Comparison of ENCODE assay signal across 14 cellular contexts in the genomic region with DNA sequence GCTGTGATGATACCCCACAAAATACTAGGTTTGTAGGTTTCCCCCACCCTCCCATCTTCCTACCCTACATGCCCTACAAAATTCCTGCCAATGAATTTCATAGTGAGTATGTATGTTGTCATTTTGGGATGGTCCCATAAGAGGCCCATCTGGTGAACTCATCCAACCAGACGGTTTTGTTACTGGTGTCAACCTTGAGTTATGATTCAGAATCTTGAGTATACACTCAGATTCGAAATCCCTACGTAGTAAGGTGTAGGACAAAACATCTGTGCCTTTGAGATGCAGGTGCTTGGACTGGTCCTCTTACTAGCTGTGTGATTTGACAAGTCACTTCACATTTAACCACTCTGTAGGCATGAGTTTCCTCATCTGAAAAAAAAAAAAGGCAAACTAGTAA. TPM values are rescaled to one million over a fixed set of nuclear protein-coding genes. Genes with fewer than 3 reads are reported as not detected.
DNase-seq lines count a peak whose midpoint lies in the region; TF ChIP-seq lines count a peak whose summit lies in the region.
"Had no signal": no experiment of that assay in that cellular context is flagged by ENCODE, and none has a peak within 500 bp of the region (broad histone marks: within the 10 kb centered on the region; RNA-seq: fewer than 3 reads in every experiment).

No MANE protein-coding gene starts in this region.

- peak; percentile 60 for DNase-seq in activated CD4-positive, alpha-beta T cell treated with anti-CD3 and anti-CD28 coated beads, Interleukin-2, amount 10 ng/mL, durations not matched to agents 24 days and 14 days
- DNase-seq in activated CD4-positive, alpha-beta T cell treated with anti-CD3 and anti-CD28 coated beads for 1 hour: no peak
- DNase-seq in RKO (ENCODE audit: low spot score) (peak; percentile 64), spleen (no peak), GOT3 (lab: John Stamatoyannopoulos, UW) (no peak), hippocampal formation (lab: John Stamatoyannopoulos, UW) (no peak), EL (no peak)
- DNase-seq: glutamatergic neuron; NCI-H2029 treated with DMSO at 0.1 percent for 48 hours; SHP77 treated with DMSO at 0.1 percent for 48 hours; stimulated activated CD4-positive, alpha-beta T cell treated with anti-CD3 and anti-CD28 coated beads, Interleukin-15, amount 100 ng/mL, for 24 hours; testis had no signal

- H3K9me3 Mint-ChIP-seq in activated CD4-positive, alpha-beta T cell treated with anti-CD3 and anti-CD28 coated beads, Interleukin-2, amount 10 ng/mL, durations not matched to agents 24 days and 14 days: peaks cover 2% of the 10 kb centered on the region

- H3K4me1 ChIP-seq in esophagus (ENCODE audit: control insufficient read depth in 2 of 2, insufficient read depth in 2 of 2, low read length in 1 of 2): peaks cover 0 to 2% of the 10 kb centered on the region in 2 donors
- H3K4me1 ChIP-seq in spleen: peaks cover 16 to 84% (median 70%) of the 10 kb centered on the region in 6 donors

- peak overlapping the region; percentile 98 for H3K27ac Mint-ChIP-seq in activated CD4-positive, alpha-beta T cell treated with anti-CD3 and anti-CD28 coated beads, Interleukin-2, amount 10 ng/mL, durations not matched to agents 24 days and 14 days

- peak overlapping the region; percentile 75 to 88 for H3K27ac ChIP-seq in esophagus (ENCODE audit: low read depth in 2 of 2, low read length in 1 of 2)
- H3K27ac ChIP-seq in spleen: peak overlapping the region in 5 of 8 donors; percentile 98 to 100 (median 99)

- H3K36me3 ChIP-seq in esophagus (ENCODE audit: control insufficient read depth in 2 of 2, insufficient read depth in 2 of 2, low read length in 1 of 2) (no peaks in the 10 kb centered on the region), spleen (peaks cover 0 to 15% (median 0%) of the 10 kb centered on the region in 6 donors)

- H3K4me3 Mint-ChIP-seq in activated CD4-positive, alpha-beta T cell treated with anti-CD3 and anti-CD28 coated beads, Interleukin-2, amount 10 ng/mL, durations not matched to agents 24 days and 14 days: peak overlapping the region; percentile 91

- H3K4me3 ChIP-seq in esophagus (ENCODE audit: low read depth in 1 of 2, low read length in 2 of 2) (peak overlapping the region in 1 of 2 donors; percentile 77), spleen (peak overlapping the region in 2 of 8 donors; percentile 77 to 86)
- H3K4me3 ChIP-seq: testis had no signal

- no peaks in the 10 kb centered on the region for H3K27me3 Mint-ChIP-seq in activated CD4-positive, alpha-beta T cell treated with anti-CD3 and anti-CD28 coated beads, Interleukin-2, amount 10 ng/mL, durations not matched to agents 24 days and 14 days

- intact Hi-C loops in activated CD4-positive, alpha-beta T cell treated with anti-CD3 and anti-CD28 coated beads, Interleukin-2, amount 10 ng/mL, durations not matched to agents 24 days and 14 days (cut with micrococcal nuclease): no loop called here
- intact Hi-C loops in spleen (cut with DNase I; ENCODE audit: low total_unique reads): no loop called here

- H3K36me3 Mint-ChIP-seq in activated CD4-positive, alpha-beta T cell treated with anti-CD3 and anti-CD28 coated beads, Interleukin-2, amount 10 ng/mL, durations not matched to agents 24 days and 14 days (ENCODE audit: low read depth): peaks cover 79% of the 10 kb centered on the region

- peaks cover 51% of the 10 kb centered on the region for H3K4me1 Mint-ChIP-seq in activated CD4-positive, alpha-beta T cell treated with anti-CD3 and anti-CD28 coated beads, Interleukin-2, amount 10 ng/mL, durations not matched to agents 24 days and 14 days

- no peak for TF ChIP-seq CTCF in spleen (IDR thresholded peaks at IDR 0.05 in 8 of 11, conservative IDR thresholded peaks at IDR 0.05 in 3 of 11)

- no peak for TF ChIP-seq POLR2A in spleen (IDR thresholded peaks at IDR 0.05)

- H3K9me3 ChIP-seq in esophagus (ENCODE audit: control insufficient read depth in 2 of 2, insufficient read depth in 1 of 2, low read depth in 1 of 2, low read length in 1 of 2) (no peaks in the 10 kb centered on the region), spleen (no peaks in the 10 kb centered on the region)
- H3K9me3 ChIP-seq: testis had no signal

- H3K27me3 ChIP-seq in esophagus (ENCODE audit: control insufficient read depth in 1 of 2, insufficient read depth in 2 of 2, low read length in 2 of 2) (no peaks in the 10 kb centered on the region), spleen (replicated peaks in 1 of 7) (no peaks in the 10 kb centered on the region)
- H3K27me3 ChIP-seq: testis had no signal

- WGBS in esophagus, 2 donors: 45 to 46% methylated on average over 3 of the region's 3 CpGs
- 68 to 86% (median 83%) methylated on average over 3 of the region's 3 CpGs for whole genome bisulfite sequencing in spleen, 5 donors

RNA-seq across cellular contexts. Expression of a gene that starts 3.6 kb away (rescaled TPM):
- 130 and 133 TPM in 2 replicates for total RNA-seq in activated CD4-positive, alpha-beta T cell treated with anti-CD3 and anti-CD28 coated beads, Interleukin-2, amount 10 ng/mL, durations not matched to agents 24 days and 14 days
- polyA plus RNA-seq in esophagus: 10 to 100 TPM; 16.3 to 32.4 TPM
- total RNA-seq in spleen: 10 to 100 TPM; 22.8 to 71.3 (median 52.5) TPM
- 10 to 100 TPM; 13.6 to 22.7 (median 20.0) TPM for polyA plus RNA-seq in spleen

RNA-seq across cellular contexts. Expression of a gene that starts 55.6 kb away (rescaled TPM):
- not detected in 2 replicates for total RNA-seq in activated CD4-positive, alpha-beta T cell treated with anti-CD3 and anti-CD28 coated beads, Interleukin-2, amount 10 ng/mL, durations not matched to agents 24 days and 14 days
- polyA plus RNA-seq in esophagus (not detected), spleen (not detected)
- not detected for total RNA-seq in spleen
- total RNA-seq: G401 had no signal

Comparison
In these comparisons a context has a peak if more than half of its experiments do, and no peak if none do; other contexts are left out.
1. DNase-seq: peak in activated CD4-positive, alpha-beta T cell treated with anti-CD3 and anti-CD28 coated beads, Interleukin-2, amount 10 ng/mL, durations not matched to agents 24 days and 14 days (single experiment) and RKO (single experiment); none in activated CD4-positive, alpha-beta T cell treated with anti-CD3 and anti-CD28 coated beads for 1 hour (single experiment), spleen (single experiment), GOT3 (single experiment), hippocampal formation (0 of 2) and EL (single experiment).